In the genomic region with DNA sequence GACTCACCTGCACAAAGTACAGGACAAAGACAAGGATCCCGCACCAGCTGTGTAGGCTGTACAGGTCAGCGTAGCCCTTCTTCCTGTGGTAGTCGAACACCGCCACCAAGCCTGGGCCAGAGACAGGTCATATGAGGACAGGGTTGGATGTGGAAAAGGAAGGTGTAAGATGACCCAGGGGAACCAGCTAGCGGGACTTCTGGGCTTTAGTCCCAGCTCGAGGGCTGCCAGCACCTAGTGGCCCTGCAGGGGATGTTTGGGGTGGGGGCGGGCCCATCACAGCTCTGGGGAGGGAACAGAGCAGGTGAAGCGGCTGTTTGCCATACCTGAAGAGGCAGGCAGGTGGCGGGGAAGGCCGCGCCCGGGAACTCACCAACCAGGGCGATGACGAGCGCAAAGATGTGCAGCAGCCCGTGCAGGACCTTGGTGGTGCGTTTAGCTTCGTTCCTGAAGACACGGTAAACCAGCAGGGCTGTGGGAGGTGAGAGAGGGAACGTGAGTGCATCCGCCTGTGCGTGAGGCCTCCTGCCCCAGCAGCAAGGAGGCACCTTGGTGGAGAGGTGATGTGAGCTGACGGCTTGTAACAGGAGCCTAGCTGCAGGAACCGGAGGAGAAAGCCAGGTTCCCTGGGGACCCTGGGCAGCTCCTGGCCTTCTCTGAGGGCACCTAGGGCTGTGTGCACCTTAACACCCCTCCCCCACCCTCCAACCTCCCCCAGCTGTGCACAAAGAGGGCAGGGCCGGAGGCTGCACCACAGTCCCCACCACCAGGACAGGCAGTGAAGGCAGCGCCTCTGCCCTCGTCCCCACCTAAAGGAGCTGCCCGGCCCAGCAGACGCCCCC, we compare ENCODE assay signal across 9 cellular contexts. TPM values are rescaled to one million over a fixed set of nuclear protein-coding genes. Genes with fewer than 3 reads are reported as not detected.
A peak's percentile ranks its signal among the peaks of the same experiment; 100 is the strongest.
DNase-seq lines count a peak whose midpoint lies in the region; ATAC-seq, FAIRE-seq and TF ChIP-seq lines count a peak whose summit lies in the region.
"Had no signal": no experiment of that assay in that cellular context is flagged by ENCODE, and none has a peak within 500 bp of the region (broad histone marks: within the 10 kb centered on the region; RNA-seq: fewer than 3 reads in every experiment).

No MANE protein-coding gene starts in this region.

- no peak overlapping the region for H2AFZ ChIP-seq in parathyroid adenoma

- H3K79me2 ChIP-seq in parathyroid adenoma = peaks cover 23% of the 10 kb centered on the region

- H3K4me3 ChIP-seq in GM06990 (replicated peaks; ENCODE audit: low read depth, low read length) = no peak overlapping the region
- H3K4me3 ChIP-seq in bronchial epithelial cell (ENCODE audit: low read depth, low read length) = no peak overlapping the region
- no peak overlapping the region for H3K4me3 ChIP-seq in parathyroid adenoma (ENCODE audit: low read depth, low read length)
- H3K4me3 ChIP-seq: spleen had no signal

- ATAC-seq in GM19395 (IDR thresholded peaks at IDR 0.05; ENCODE audit: unreplicated experiment) = no peak
- ATAC-seq in HG02798 (IDR thresholded peaks at IDR 0.05; ENCODE audit: poor library complexity, unreplicated experiment) = no peak

- H3K4me2 ChIP-seq in parathyroid adenoma (ENCODE audit: low read length) = peak overlapping the region; percentile 11

- no peak overlapping the region for H3K9ac ChIP-seq in parathyroid adenoma

- peaks cover 62% of the 10 kb centered on the region for H3K4me1 ChIP-seq in parathyroid adenoma

- H3K27me3 ChIP-seq in GM06990 (replicated peaks; ENCODE audit: control insufficient read depth, insufficient read depth, low read length) = no peaks in the 10 kb centered on the region
- no peaks in the 10 kb centered on the region for H3K27me3 ChIP-seq in bronchial epithelial cell (ENCODE audit: control insufficient read depth, insufficient read depth, low read length)
- no peaks in the 10 kb centered on the region for H3K27me3 ChIP-seq in parathyroid adenoma (ENCODE audit: control insufficient read depth, insufficient read depth, low read length)

- H3K9me3 ChIP-seq in parathyroid adenoma (ENCODE audit: control insufficient read depth, low read length) = no peaks in the 10 kb centered on the region
- H3K9me3 ChIP-seq: spleen had no signal

- peak; percentile 45 for TF ChIP-seq CTCF in GM06990 (IDR thresholded peaks at IDR 0.05; ENCODE audit: insufficient read depth, low read length, poor library complexity, severe bottlenecking)
- TF ChIP-seq CTCF in bronchial epithelial cell (IDR thresholded peaks at IDR 0.05; ENCODE audit: insufficient read depth, low read length, severe bottlenecking) = peak; percentile 66
- peak; percentile 93 for TF ChIP-seq CTCF in parathyroid adenoma (IDR thresholded peaks at IDR 0.05)

- peak overlapping the region; percentile 97 for H3K27ac ChIP-seq in parathyroid adenoma

- H3K36me3 ChIP-seq in GM06990 (ENCODE audit: control insufficient read depth, insufficient read depth, low read length) (no peaks in the 10 kb centered on the region), bronchial epithelial cell (ENCODE audit: control insufficient read depth, insufficient read depth, low read length) (peaks cover 4% of the 10 kb centered on the region), parathyroid adenoma (ENCODE audit: control insufficient read depth, insufficient read depth, low read length) (no peaks in the 10 kb centered on the region)

- FAIRE-seq in bronchial epithelial cell (lab: Jason Lieb, UNC) = no peak

- DNase-seq in GM06990 (ENCODE audit: extremely low read depth, insufficient read length) (no peak), NCI-H2029 (lab: John Stamatoyannopoulos, UW) (peak; percentile 87), bronchial epithelial cell (ENCODE audit: low read depth) (peak; percentile 31), NCI-H82 treated with DMSO at 0.1 percent for 48 hours (lab: John Stamatoyannopoulos, UW; ENCODE audit: unreplicated experiment) (no peak), pons (ENCODE audit: low spot score) (no peak)
- DNase-seq: spleen had no signal

RNA-seq across cellular contexts. Expression of a gene that starts 10.2 kb away (rescaled TPM):
- 24.5 and 30.5 TPM in 2 replicates for total RNA-seq in bronchial epithelial cell

RNA-seq across cellular contexts. Expression of a gene that starts 41.0 kb away (rescaled TPM):
- total RNA-seq in bronchial epithelial cell = 0.13 TPM in 1 of 2 replicates, not detected in the other

Comparison
In these comparisons a context has a peak if more than half of its experiments do, and no peak if none do; other contexts are left out.
1. DNase-seq: peak in NCI-H2029 (single experiment) and bronchial epithelial cell (single experiment); none in GM06990 (single experiment), NCI-H82 treated with DMSO at 0.1 percent for 48 hours (single experiment) and pons (single experiment).
2. Peak in every context shown above with its lines, with median percentiles within 50 percentile points of each other: CTCF ChIP-seq.